ENCODE assay signal across 8 cellular contexts in the genomic region with DNA sequence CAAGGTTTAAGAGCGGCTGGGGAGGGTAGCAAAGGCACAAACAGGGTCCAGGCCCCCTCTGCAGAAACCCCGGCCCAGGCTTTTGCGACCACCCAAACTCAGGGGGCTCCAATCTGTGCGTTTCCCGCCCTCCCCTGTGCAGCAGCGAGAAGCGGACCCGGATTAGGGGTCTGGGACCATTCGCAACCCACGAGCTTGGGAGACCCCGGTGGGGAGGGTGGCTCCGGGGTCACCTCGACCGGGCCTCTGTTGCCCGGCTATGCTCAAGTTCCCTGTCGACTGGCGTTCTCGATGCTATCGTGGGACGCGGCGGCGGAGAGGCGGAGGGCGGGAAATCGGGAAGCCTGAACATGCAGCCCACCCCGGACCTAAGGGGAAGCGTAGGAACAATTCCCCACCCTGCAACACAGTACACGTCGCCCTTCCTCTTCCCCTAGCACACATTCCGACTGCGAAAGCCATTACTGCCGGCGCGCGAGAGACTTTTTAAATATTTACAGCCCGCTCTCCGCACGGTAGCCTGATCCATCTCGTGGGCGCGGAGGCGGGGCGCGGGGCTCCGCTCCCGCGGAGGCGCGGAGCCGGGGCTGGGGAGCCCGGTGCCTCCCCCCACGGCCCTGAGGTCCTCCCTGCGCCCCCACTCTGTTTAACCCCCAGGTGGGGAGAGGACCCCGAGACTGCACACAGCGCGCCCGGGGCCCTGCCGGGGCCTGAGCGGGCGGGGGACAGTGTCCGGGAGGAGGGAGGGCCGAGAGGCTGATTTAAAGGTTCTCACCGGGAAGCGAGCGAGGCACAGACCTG. TPM values are rescaled to one million over a fixed set of nuclear protein-coding genes. Genes with fewer than 3 reads are reported as not detected.
DNase-seq lines count a peak whose midpoint lies in the region; TF ChIP-seq lines count a peak whose summit lies in the region.

No MANE protein-coding gene starts in this region.

- H3K4me1 Mint-ChIP-seq in activated CD4-positive, alpha-beta memory T cell treated with anti-CD3 and anti-CD28 coated beads for 36 hours (ENCODE audit: low read depth): peaks cover 4% of the 10 kb centered on the region
- peaks cover 8% of the 10 kb centered on the region for H3K4me1 Mint-ChIP-seq in activated CD4-positive, alpha-beta memory T cell treated with anti-CD3 and anti-CD28 coated beads, Interleukin-2, amount 10 ng/mL, durations not matched to agents 7 days and 5 days
- peaks cover 76% of the 10 kb centered on the region for H3K4me1 Mint-ChIP-seq in brain

- H3K4me1 ChIP-seq in tibial nerve: peaks cover 0 to 35% (median 10%) of the 10 kb centered on the region in 4 donors

- DNase-seq in activated CD4-positive, alpha-beta memory T cell treated with anti-CD3 and anti-CD28 coated beads for 36 hours: no peak
- no peak for DNase-seq in activated CD4-positive, alpha-beta memory T cell treated with anti-CD3 and anti-CD28 coated beads, Interleukin-2, amount 10 ng/mL, durations not matched to agents 7 days and 5 days
- DNase-seq in lower leg skin (ENCODE audit: low spot score in 2 of 2) (no peak), tibial nerve (ENCODE audit: low spot score in 2 of 2) (no peak), NCI-H2227 (lab: John Stamatoyannopoulos, UW; ENCODE audit: unreplicated experiment) (no peak), cerebellum (ENCODE audit: low spot score) (no peak)
- no peak for DNase-seq in activated CD4-positive, CD25-positive, alpha-beta regulatory T cell treated with anti-CD3 and anti-CD28 coated beads, Interleukin-2, amount 50 U/mL, for 72 hours

- no peaks in the 10 kb centered on the region for H3K36me3 ChIP-seq in tibial nerve

- no peaks in the 10 kb centered on the region for H3K9me3 ChIP-seq in tibial nerve

- intact Hi-C loops in activated CD4-positive, alpha-beta memory T cell treated with anti-CD3 and anti-CD28 coated beads for 36 hours (cut with micrococcal nuclease): no loop called here
- intact Hi-C loops in lower leg skin (cut with DNase I; ENCODE audit: low total_unique reads): no loop called here

- TF ChIP-seq EP300 in tibial nerve (IDR thresholded peaks at IDR 0.05): no peak

- H3K27me3 ChIP-seq in tibial nerve: peaks cover 0 to 44% of the 10 kb centered on the region in 2 donors

- no peaks in the 10 kb centered on the region for H3K27me3 Mint-ChIP-seq in activated CD4-positive, alpha-beta memory T cell treated with anti-CD3 and anti-CD28 coated beads for 36 hours
- no peaks in the 10 kb centered on the region for H3K27me3 Mint-ChIP-seq in activated CD4-positive, alpha-beta memory T cell treated with anti-CD3 and anti-CD28 coated beads, Interleukin-2, amount 10 ng/mL, durations not matched to agents 7 days and 5 days
- H3K27me3 Mint-ChIP-seq in brain: peaks cover 52% of the 10 kb centered on the region

- POLR2A ChIA-PET in activated CD4-positive, alpha-beta memory T cell treated with anti-CD3 and anti-CD28 coated beads for 36 hours (lab: Charles Lee): no interaction called here
- POLR2A ChIA-PET in activated CD4-positive, alpha-beta memory T cell treated with anti-CD3 and anti-CD28 coated beads, Interleukin-2, amount 10 ng/mL, durations not matched to agents 7 days and 5 days (lab: Charles Lee): interaction anchor here (1.6 to 2.6 kb wide), 2 partner anchors 30 to 48 kb away, joined by 5 to 9 read pairs; a partner anchor contains a TSS

- CTCF ChIA-PET in activated CD4-positive, alpha-beta memory T cell treated with anti-CD3 and anti-CD28 coated beads for 36 hours (lab: Charles Lee): interaction anchor here (1.0 kb wide), 1 partner anchor 38 kb away, joined by 3 read pairs; no protein-coding TSS in a partner anchor
- CTCF ChIA-PET in activated CD4-positive, alpha-beta memory T cell treated with anti-CD3 and anti-CD28 coated beads, Interleukin-2, amount 10 ng/mL, durations not matched to agents 7 days and 5 days (lab: Charles Lee): no interaction called here

- peak overlapping the region in 2 of 4 donors; percentile 24 to 76 for H3K27ac ChIP-seq in tibial nerve

- no peak for TF ChIP-seq CTCF in brain (conservative IDR thresholded peaks at IDR 0.05)
- TF ChIP-seq CTCF in lower leg skin (IDR thresholded peaks at IDR 0.05): no peak
- no peak for TF ChIP-seq CTCF in tibial nerve (IDR thresholded peaks at IDR 0.05)

- TF ChIP-seq POLR2A in lower leg skin (IDR thresholded peaks at IDR 0.05): no peak
- no peak for TF ChIP-seq POLR2A in tibial nerve (IDR thresholded peaks at IDR 0.05)

- peak overlapping the region; percentile 26 for H3K4me3 Mint-ChIP-seq in activated CD4-positive, alpha-beta memory T cell treated with anti-CD3 and anti-CD28 coated beads for 36 hours
- H3K4me3 Mint-ChIP-seq in activated CD4-positive, alpha-beta memory T cell treated with anti-CD3 and anti-CD28 coated beads, Interleukin-2, amount 10 ng/mL, durations not matched to agents 7 days and 5 days: no peak overlapping the region
- H3K4me3 Mint-ChIP-seq in brain: peak overlapping the region; percentile 73 to 92 (median 85)

- 4 to 8% methylated on average over 21 to 50 of the region's 66 CpGs for WGBS in lower leg skin, 2 donors
- 0 to 14% methylated on average over 19 to 65 of the region's 66 CpGs for WGBS in tibial nerve, 2 donors

- no peaks in the 10 kb centered on the region for H3K9me3 Mint-ChIP-seq in activated CD4-positive, alpha-beta memory T cell treated with anti-CD3 and anti-CD28 coated beads for 36 hours
- H3K9me3 Mint-ChIP-seq in activated CD4-positive, alpha-beta memory T cell treated with anti-CD3 and anti-CD28 coated beads, Interleukin-2, amount 10 ng/mL, durations not matched to agents 7 days and 5 days: no peaks in the 10 kb centered on the region
- peaks cover 0 to 7% (median 0%) of the 10 kb centered on the region in 5 experiments for H3K9me3 Mint-ChIP-seq in brain

- peak overlapping the region; percentile 12 for H3K4me3 ChIP-seq in lower leg skin (ENCODE audit: low read depth, poor library complexity, severe bottlenecking)
- H3K4me3 ChIP-seq in tibial nerve: peak overlapping the region; percentile 37 to 59 (median 42)

- H3K36me3 Mint-ChIP-seq in activated CD4-positive, alpha-beta memory T cell treated with anti-CD3 and anti-CD28 coated beads for 36 hours: no peaks in the 10 kb centered on the region
- H3K36me3 Mint-ChIP-seq in activated CD4-positive, alpha-beta memory T cell treated with anti-CD3 and anti-CD28 coated beads, Interleukin-2, amount 10 ng/mL, durations not matched to agents 7 days and 5 days (ENCODE audit: low read depth): no peaks in the 10 kb centered on the region
- H3K36me3 Mint-ChIP-seq in brain: no peaks in the 10 kb centered on the region

- no peak overlapping the region for H3K27ac Mint-ChIP-seq in activated CD4-positive, alpha-beta memory T cell treated with anti-CD3 and anti-CD28 coated beads for 36 hours
- no peak overlapping the region for H3K27ac Mint-ChIP-seq in activated CD4-positive, alpha-beta memory T cell treated with anti-CD3 and anti-CD28 coated beads, Interleukin-2, amount 10 ng/mL, durations not matched to agents 7 days and 5 days
- H3K27ac Mint-ChIP-seq in brain: peak overlapping the region in 3 of 5 experiments; percentile 72 to 91 (median 76)

RNA-seq across cellular contexts. Expression of a gene that starts 48.1 kb away (rescaled TPM):
- total RNA-seq in activated CD4-positive, alpha-beta memory T cell treated with anti-CD3 and anti-CD28 coated beads for 36 hours: 10 to 100 TPM; 33.7 to 35.0 TPM
- total RNA-seq in activated CD4-positive, alpha-beta memory T cell treated with anti-CD3 and anti-CD28 coated beads, Interleukin-2, amount 10 ng/mL, durations not matched to agents 7 days and 5 days: 10 to 100 TPM; 46.6 to 46.8 TPM
- 41.6 TPM for polyA plus RNA-seq in brain (ENCODE audit: insufficient read depth, low read depth, low replicate concordance)
- 10 to 100 TPM; 23.8 to 37.5 (median 31.1) TPM for total RNA-seq in lower leg skin
- total RNA-seq in tibial nerve: 10 to 100 TPM; 16.2 to 34.7 (median 23.7) TPM
- 23.5 TPM for total RNA-seq in cerebellum

Comparison
In these comparisons a context has a peak if more than half of its experiments do, and no peak if none do; other contexts are left out.
1. H3K27ac Mint-ChIP-seq: peak in brain (3 of 5); none in activated CD4-positive, alpha-beta memory T cell treated with anti-CD3 and anti-CD28 coated beads for 36 hours (single experiment) and activated CD4-positive, alpha-beta memory T cell treated with anti-CD3 and anti-CD28 coated beads, Interleukin-2, amount 10 ng/mL, durations not matched to agents 7 days and 5 days (single experiment).